ENCODE assay signal across 18 cellular contexts in the genomic region with DNA sequence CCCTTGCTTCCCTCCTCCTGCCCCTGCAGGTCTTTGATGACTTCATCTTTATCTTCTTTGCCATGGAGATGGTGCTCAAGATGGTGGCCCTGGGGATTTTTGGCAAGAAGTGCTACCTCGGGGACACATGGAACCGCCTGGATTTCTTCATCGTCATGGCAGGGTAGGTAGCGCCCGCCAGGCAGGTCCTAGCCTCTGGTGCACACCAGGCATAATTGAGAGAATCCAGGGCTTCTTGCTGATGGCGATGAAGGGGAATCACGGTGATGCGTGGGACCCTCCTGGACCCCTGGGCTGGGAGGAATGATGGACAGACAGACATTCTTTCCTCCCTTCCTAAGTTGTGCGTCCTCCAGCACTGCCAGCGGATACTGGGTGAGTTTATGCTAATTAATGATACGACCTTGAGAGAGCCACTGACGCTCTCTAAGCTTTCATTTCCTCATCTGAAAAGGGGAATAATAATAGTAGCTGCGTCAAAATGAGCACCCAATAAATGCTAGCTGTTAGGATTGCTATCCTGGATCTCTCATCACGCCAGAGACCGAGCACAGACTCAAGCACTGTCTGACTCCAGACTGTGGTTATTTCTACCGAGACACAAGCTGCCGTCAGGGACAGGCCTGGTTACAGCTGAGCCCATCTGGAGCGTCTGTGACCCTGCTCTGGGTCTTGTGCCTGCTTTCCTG. TPM values are rescaled to one million over a fixed set of nuclear protein-coding genes. Genes with fewer than 3 reads are reported as not detected.
DNase-seq lines count a peak whose midpoint lies in the region; ATAC-seq, FAIRE-seq and TF ChIP-seq lines count a peak whose summit lies in the region.
"Had no signal": no experiment of that assay in that cellular context is flagged by ENCODE, and none has a peak within 500 bp of the region (broad histone marks: within the 10 kb centered on the region; RNA-seq: fewer than 3 reads in every experiment).

No MANE protein-coding gene starts in this region.

- 93% methylated on average over 18 of the region's 18 CpGs for WGBS in mammary epithelial cell (ENCODE audit: low coverage, missing lambda C conversion rate)

- H3K27me3 Mint-ChIP-seq in T-helper 17 cell, result peaks cover 9% of the 10 kb centered on the region

- H3K36me3 Mint-ChIP-seq in T-helper 17 cell (ENCODE audit: low read depth), result peaks cover 4% of the 10 kb centered on the region

- H3K27ac ChIP-seq in osteoblast (ENCODE audit: low read depth, low read length) (no peak overlapping the region), mammary epithelial cell (ENCODE audit: insufficient read depth, low read depth, low read length) (no peak overlapping the region)
- H3K27ac ChIP-seq: BLaER1 had no signal

- H3K36me3 ChIP-seq in osteoblast (ENCODE audit: insufficient read depth, low read length) (no peaks in the 10 kb centered on the region), mammary epithelial cell (ENCODE audit: insufficient read depth, low read length) (no peaks in the 10 kb centered on the region)
- H3K36me3 ChIP-seq: BLaER1 had no signal

- H3K27me3 ChIP-seq in osteoblast (ENCODE audit: insufficient read depth, low read length) (peaks cover 21% of the 10 kb centered on the region), mammary epithelial cell (ENCODE audit: insufficient read depth, low read length) (no peaks in the 10 kb centered on the region)

- peak overlapping the region; percentile 32 for H3K27ac Mint-ChIP-seq in T-helper 17 cell

- CTCF ChIA-PET in mammary epithelial cell (lab: Charles Lee; ENCODE audit: low non-redundant PET), result no interaction called here

- H3K9me3 ChIP-seq in T-helper 17 cell (ENCODE audit: control insufficient read depth, low read length, poor library complexity, severe bottlenecking), result no peaks in the 10 kb centered on the region
- H3K9me3 ChIP-seq in osteoblast (ENCODE audit: low read depth, low read length), result no peaks in the 10 kb centered on the region
- H3K9me3 ChIP-seq in mammary epithelial cell (replicated peaks; ENCODE audit: insufficient read depth, low read length), result no peaks in the 10 kb centered on the region

- H4K20me1 ChIP-seq in osteoblast (ENCODE audit: insufficient read depth, low read length) (no peaks in the 10 kb centered on the region), mammary epithelial cell (ENCODE audit: insufficient read depth, low read length) (no peaks in the 10 kb centered on the region)
- H4K20me1 ChIP-seq: BLaER1 had no signal

- peak; percentile 8 for DNase-seq in NCI-H1694 treated with DMSO at 0.1 percent for 48 hours (lab: John Stamatoyannopoulos, UW)
- DNase-seq in NCI-H1694 (lab: John Stamatoyannopoulos, UW), result no peak
- DNase-seq in GM12891 (ENCODE audit: insufficient read length, low spot score), result no peak
- DNase-seq in T-helper 17 cell, result no peak
- peak; percentile 69 for DNase-seq in osteoblast (ENCODE audit: insufficient read length, low spot score, missing footprints)
- DNase-seq in foreskin melanocyte, result no peak
- no peak for DNase-seq in mammary epithelial cell
- DNase-seq: 8988T, EL, Kasumi-1, MM.1S, NCI-H1092 treated with DMSO at 0.1 percent for 48 hours, NCI-H446, NCI-H69 had no signal

- BruUV-seq in mammary epithelial cell (replicated peaks; lab: Mats Ljungman, UMichigan), result no TSS peak

- intact Hi-C loops in mammary epithelial cell (cut with micrococcal nuclease), result no loop called here

- in situ Hi-C loops in mammary epithelial cell (cut with MboI; ENCODE audit: low sequenced_read_pairs in 2 of 2), result no loop called here

- TF ChIP-seq CTCF in osteoblast (IDR thresholded peaks at IDR 0.05; ENCODE audit: extremely low read depth, low read depth, low read length) (no peak), mammary epithelial cell (conservative IDR thresholded peaks at IDR 0.05 in 1 of 2, IDR thresholded peaks at IDR 0.05 in 1 of 2; ENCODE audit: extremely low read depth in 1 of 2, insufficient read depth in 1 of 2, low read depth in 1 of 2, low read length in 2 of 2) (no peak)

- no peak overlapping the region for H3K9ac ChIP-seq in mammary epithelial cell (ENCODE audit: insufficient read depth, low read length)
- H3K9ac ChIP-seq: BLaER1 had no signal

- no peak overlapping the region for H3K4me3 ChIP-seq in osteoblast (ENCODE audit: insufficient read depth, low read length)
- no peak overlapping the region for H3K4me3 ChIP-seq in mammary epithelial cell (replicated peaks in 1 of 3; ENCODE audit: insufficient read depth in 1 of 3, low read depth in 2 of 3, low read length in 3 of 3)
- H3K4me3 ChIP-seq: BLaER1 had no signal

- no peak for FAIRE-seq in GM12891 (lab: Jason Lieb, UNC)
- FAIRE-seq: H54 had no signal

- H2AFZ ChIP-seq in osteoblast (ENCODE audit: low read length) (no peak overlapping the region), mammary epithelial cell (ENCODE audit: low read depth, low read length) (no peak overlapping the region)

- no peak for TF ChIP-seq POLR2A in GM12891 (IDR thresholded peaks at IDR 0.05; ENCODE audit: low read depth, low read length)

- H3K4me2 ChIP-seq in osteoblast (ENCODE audit: insufficient read depth, low read length) (no peak overlapping the region), mammary epithelial cell (ENCODE audit: insufficient read depth, low read depth, low read length) (no peak overlapping the region)
- H3K4me2 ChIP-seq: BLaER1 had no signal

- H3K4me1 Mint-ChIP-seq in T-helper 17 cell, result peaks cover 18% of the 10 kb centered on the region

- H3K79me2 ChIP-seq in osteoblast (ENCODE audit: insufficient read depth, low read length) (no peaks in the 10 kb centered on the region), mammary epithelial cell (ENCODE audit: insufficient read depth, low read length) (no peaks in the 10 kb centered on the region)

- dilution Hi-C loops in mammary epithelial cell (cut with HindIII; ENCODE audit: low sequenced_read_pairs), result loop anchor here (5.0 kb wide), 2 partner anchors 42 to 48 kb away; no protein-coding TSS in a partner anchor

- H3K4me1 ChIP-seq in osteoblast (ENCODE audit: insufficient read depth, low read length) (no peaks in the 10 kb centered on the region), mammary epithelial cell (ENCODE audit: insufficient read depth, low read length) (peaks cover 4% of the 10 kb centered on the region)

- H3K4me3 Mint-ChIP-seq in T-helper 17 cell, result no peak overlapping the region

- no peak for ATAC-seq in T-helper 17 cell
- ATAC-seq in HG03378 (IDR thresholded peaks at IDR 0.05; ENCODE audit: unreplicated experiment), result no peak

TF ChIP-seq in GM12891, 5 proteins besides CTCF, POLR2A, EP300 and RAD21:
- TF ChIP-seq SPI1 (IDR thresholded peaks at IDR 0.05; ENCODE audit: low read depth, low read length), result peak; percentile 61
- no peak for TF ChIP-seq POLR2AphosphoS5 (IDR thresholded peaks at IDR 0.05; ENCODE audit: low read depth, low read length)
- TF ChIP-seq POU2F2 (IDR thresholded peaks at IDR 0.05; ENCODE audit: low read depth, low read length), result no peak
- TF ChIP-seq TAF1 (IDR thresholded peaks at IDR 0.05; ENCODE audit: low read depth, low read length), result no peak

RNA-seq across cellular contexts. Expression of a gene that starts 30.1 kb away (rescaled TPM):
- polyA plus RNA-seq in GM12891 (2012; ENCODE audit: low read depth, missing spikeins), result not detected
- 10 to 100 TPM; 20.3 to 27.9 TPM for total RNA-seq in T-helper 17 cell
- total RNA-seq in osteoblast, result under 0.01 TPM in 2 replicates
- under 1 TPM in 1 of 2 donors, not detected in 1; under 0.01 TPM for total RNA-seq in mammary epithelial cell
- polyA plus RNA-seq in mammary epithelial cell, result 0.01 TPM
- not detected for polyA minus RNA-seq in mammary epithelial cell
- total RNA-seq: SK-MEL-5 had no signal

Comparison
In these comparisons a context has a peak if more than half of its experiments do, and no peak if none do; other contexts are left out.
1. DNase-seq: peak in NCI-H1694 treated with DMSO at 0.1 percent for 48 hours (single experiment) and osteoblast (single experiment); none in NCI-H1694 (single experiment), GM12891 (single experiment), T-helper 17 cell (0 of 3), foreskin melanocyte (single experiment) and mammary epithelial cell (single experiment).
2. RNA of a gene that starts 30.1 kb away (total RNA-seq): 20.3 to 27.9 TPM in T-helper 17 cell; under 0.01 TPM in mammary epithelial cell and under 0.01 TPM in osteoblast; every median in the first group is over 10 times any median in the second.